9 cellular contexts compared by ENCODE assay signal in genomic region chr16:29664133-29664912, GRCh38. TPM values are rescaled to one million over a fixed set of nuclear protein-coding genes. Genes with fewer than 3 reads are reported as not detected.
A peak's percentile ranks its signal among the peaks of the same experiment; 100 is the strongest.
DNase-seq lines count a peak whose midpoint lies in the region; ATAC-seq, FAIRE-seq and TF ChIP-seq lines count a peak whose summit lies in the region.
"Had no signal": no experiment of that assay in that cellular context is flagged by ENCODE, and none has a peak within 500 bp of the region (broad histone marks: within the 10 kb centered on the region; RNA-seq: fewer than 3 reads in every experiment).

No MANE protein-coding gene starts in this region.

- H3K27ac Mint-ChIP-seq in stimulated activated memory B cell treated with anti-CD40 and anti-IgM and Interleukin-4, amounts not matched to agents 10 μg/mL and 1 μg/mL and 100 μg/mL, for 72 hours = peak overlapping the region; percentile 91
- H3K27ac Mint-ChIP-seq in Calu3 (ENCODE audit: unreplicated experiment) = no peak overlapping the region

- no peak overlapping the region for H3K27ac ChIP-seq in left ventricle myocardium inferior (replicated peaks)
- H3K27ac ChIP-seq in smooth muscle cell (ENCODE audit: low read depth) = no peak overlapping the region

- H3K4me1 Mint-ChIP-seq in stimulated activated memory B cell treated with anti-CD40 and anti-IgM and Interleukin-4, amounts not matched to agents 10 μg/mL and 1 μg/mL and 100 μg/mL, for 72 hours = peaks cover 69% of the 10 kb centered on the region
- peaks cover 8% of the 10 kb centered on the region for H3K4me1 Mint-ChIP-seq in Calu3 (ENCODE audit: low read depth, unreplicated experiment)

- H3K27me3 ChIP-seq in left ventricle myocardium inferior (ENCODE audit: low read depth) = peaks cover 26% of the 10 kb centered on the region
- no peaks in the 10 kb centered on the region for H3K27me3 ChIP-seq in smooth muscle cell (ENCODE audit: low read depth)

- ATAC-seq in stimulated activated memory B cell treated with anti-CD40 and anti-IgM and Interleukin-4, amounts not matched to agents 10 μg/mL and 1 μg/mL and 100 μg/mL, for 72 hours = no peak
- ATAC-seq in GM21717 (IDR thresholded peaks at IDR 0.05; ENCODE audit: unreplicated experiment) = no peak

- H3K36me3 Mint-ChIP-seq in stimulated activated memory B cell treated with anti-CD40 and anti-IgM and Interleukin-4, amounts not matched to agents 10 μg/mL and 1 μg/mL and 100 μg/mL, for 72 hours = no peaks in the 10 kb centered on the region
- no peaks in the 10 kb centered on the region for H3K36me3 Mint-ChIP-seq in Calu3 (ENCODE audit: insufficient read depth, unreplicated experiment)

- H2AFZ ChIP-seq in smooth muscle cell (ENCODE audit: low read depth) = no peak overlapping the region

- in situ Hi-C loops in KBM-7 (cut with MboI; ENCODE audit: low pct_unique_long_range_greater_than_20kb, low sequenced_read_pairs) = no loop called here

- intact Hi-C loops in left ventricle myocardium inferior (cut with micrococcal nuclease) (no loop called here), Calu3 (cut with micrococcal nuclease; ENCODE audit: unreplicated experiment) (no loop called here)

- H3K4me3 ChIP-seq in left ventricle myocardium inferior = peak overlapping the region; percentile 32
- no peak overlapping the region for H3K4me3 ChIP-seq in smooth muscle cell

- FAIRE-seq in RCC 7860 (lab: Jason Lieb, UNC) = no peak

- TF ChIP-seq CTCF in left ventricle myocardium inferior (IDR thresholded peaks at IDR 0.05; ENCODE audit: borderline replicate concordance) = no peak
- no peak for TF ChIP-seq CTCF in Calu3 (IDR thresholded peaks at IDR 0.05; ENCODE audit: unreplicated experiment)
- TF ChIP-seq CTCF in smooth muscle cell (IDR thresholded peaks at IDR 0.05; ENCODE audit: borderline replicate concordance, insufficient read depth, poor library complexity, severe bottlenecking) = no peak

- H3K4me1 ChIP-seq in left ventricle myocardium inferior (peaks cover 12% of the 10 kb centered on the region), smooth muscle cell (ENCODE audit: low read depth) (peaks cover 10% of the 10 kb centered on the region)

- no TSS peak for BruUV-seq in Calu3 (replicated peaks; lab: Mats Ljungman, UMichigan)

- no peak overlapping the region for H3K4me2 ChIP-seq in smooth muscle cell

- no peaks in the 10 kb centered on the region for H3K27me3 Mint-ChIP-seq in stimulated activated memory B cell treated with anti-CD40 and anti-IgM and Interleukin-4, amounts not matched to agents 10 μg/mL and 1 μg/mL and 100 μg/mL, for 72 hours
- H3K27me3 Mint-ChIP-seq in Calu3 (ENCODE audit: unreplicated experiment) = peaks cover 3% of the 10 kb centered on the region

- H3K36me3 ChIP-seq in left ventricle myocardium inferior = no peaks in the 10 kb centered on the region
- H3K36me3 ChIP-seq in smooth muscle cell (ENCODE audit: low read depth) = no peaks in the 10 kb centered on the region

- CTCF ChIA-PET in Calu3 (lab: Charles Lee) = interaction anchor here (0.6 kb wide), 1 partner anchor 643 kb away, joined by 3 read pairs; no protein-coding TSS in a partner anchor

- WGBS in smooth muscle cell (ENCODE audit: low lambda C conversion rate) = 93% methylated on average over 32 of the region's 33 CpGs

- DNase-seq in KBM-7 = peak; percentile 65
- DNase-seq in activated CD4-positive, alpha-beta T cell treated with anti-CD3 and anti-CD28 coated beads, Interleukin-2, amount 50 U/mL, for 24 hours (ENCODE audit: low read depth in 1 of 2, low spot score in 1 of 2) = peak; percentile 13 to 25
- DNase-seq in left ventricle myocardium inferior = no peak
- DNase-seq in Calu3 = no peak
- no peak for DNase-seq in smooth muscle cell (lab: John Stamatoyannopoulos, UW; ENCODE audit: unreplicated experiment)
- DNase-seq in RCC 7860 (ENCODE audit: low spot score) = no peak
- DNase-seq: NCI-H187 treated with DMSO at 0.1 percent for 48 hours had no signal

- H3K9ac ChIP-seq in smooth muscle cell (ENCODE audit: low read depth) = no peak overlapping the region

- no peaks in the 10 kb centered on the region for H3F3A ChIP-seq in smooth muscle cell (ENCODE audit: low read depth)

- peak overlapping the region; percentile 66 for H3K4me3 Mint-ChIP-seq in stimulated activated memory B cell treated with anti-CD40 and anti-IgM and Interleukin-4, amounts not matched to agents 10 μg/mL and 1 μg/mL and 100 μg/mL, for 72 hours
- no peak overlapping the region for H3K4me3 Mint-ChIP-seq in Calu3 (ENCODE audit: low read depth, unreplicated experiment)

- no peaks in the 10 kb centered on the region for H4K20me1 ChIP-seq in smooth muscle cell (ENCODE audit: low read depth)

- H3K9me3 Mint-ChIP-seq in stimulated activated memory B cell treated with anti-CD40 and anti-IgM and Interleukin-4, amounts not matched to agents 10 μg/mL and 1 μg/mL and 100 μg/mL, for 72 hours = no peaks in the 10 kb centered on the region
- no peaks in the 10 kb centered on the region for H3K9me3 Mint-ChIP-seq in Calu3 (ENCODE audit: low read depth, unreplicated experiment)

- H3K9me3 ChIP-seq in left ventricle myocardium inferior (replicated peaks) (no peaks in the 10 kb centered on the region), smooth muscle cell (replicated peaks; ENCODE audit: low read depth) (no peaks in the 10 kb centered on the region)

- H3K79me2 ChIP-seq in smooth muscle cell (ENCODE audit: low read depth) = no peaks in the 10 kb centered on the region

RNA-seq across cellular contexts. Expression of gene SPN, which starts 1.3 kb away (rescaled TPM):
- total RNA-seq in left ventricle myocardium inferior = 1.3 TPM
- not detected in 2 replicates for total RNA-seq in Calu3 (2022)
- total RNA-seq in smooth muscle cell = not detected in 2 replicates
- not detected in 2 replicates for polyA plus RNA-seq in smooth muscle cell

RNA-seq across cellular contexts. Expression of gene QPRT, which starts 14.7 kb away (rescaled TPM):
- total RNA-seq in left ventricle myocardium inferior (20.8 TPM), Calu3 (2022) (4.6 and 7.5 TPM in 2 replicates), smooth muscle cell (67.4 and 69.6 TPM in 2 replicates)
- 152 and 196 TPM in 2 replicates for polyA plus RNA-seq in smooth muscle cell

Comparison
In these comparisons a context has a peak if more than half of its experiments do, and no peak if none do; other contexts are left out.
1. DNase-seq: peak in KBM-7 (single experiment) and activated CD4-positive, alpha-beta T cell treated with anti-CD3 and anti-CD28 coated beads, Interleukin-2, amount 50 U/mL, for 24 hours (2 of 2); none in left ventricle myocardium inferior (single experiment), Calu3 (single experiment), smooth muscle cell (single experiment) and RCC 7860 (single experiment).